ENCODE assay signal across 7 cellular contexts in genomic region chr2:87497135-87497534, GRCh38.
A peak's percentile ranks its signal among the peaks of the same experiment; 100 is the strongest.
DNase-seq lines count a peak whose midpoint lies in the region; ATAC-seq, FAIRE-seq and TF ChIP-seq lines count a peak whose summit lies in the region.
"Not testable (repeated sequence)": the region's sequence is repeated elsewhere in the genome, so short reads cannot be mapped to it uniquely, and the experiment has no call there.

No MANE protein-coding gene starts in this region.

- TF ChIP-seq RAD21 in GM12878 (IDR thresholded peaks at IDR 0.05; ENCODE audit: insufficient read depth, low read depth, low read length): not testable (repeated sequence)

- not testable (repeated sequence) for H2AFZ ChIP-seq in OCI-LY1 (ENCODE audit: low read length); SU-DHL-6 (ENCODE audit: low read depth, low read length, severe bottlenecking); GM12878 (ENCODE audit: control insufficient read depth, low read depth, low read length)

- intact Hi-C loops in GM12878 (cut with micrococcal nuclease; ENCODE audit: unreplicated experiment); heart left ventricle (cut with DNase I); left lung (cut with DNase I); psoas muscle (cut with DNase I): not testable (repeated sequence)

- H3K27me3 ChIP-seq in DOHH2 (ENCODE audit: control insufficient read depth, low read length); OCI-LY1 (ENCODE audit: insufficient read depth, low read length); SU-DHL-6 (ENCODE audit: low read length); GM12878 (replicated peaks in 1 of 2; ENCODE audit: control insufficient read depth in 2 of 2, insufficient read depth in 2 of 2, low read length in 1 of 2); heart left ventricle; left lung; psoas muscle (ENCODE audit: insufficient read depth in 3 of 3, low read length in 2 of 3): not testable (repeated sequence)

- H4K20me1 ChIP-seq in DOHH2 (ENCODE audit: control insufficient read depth, insufficient read depth, low read depth, low read length); OCI-LY1 (ENCODE audit: insufficient read depth, low read length); SU-DHL-6 (ENCODE audit: low read depth, low read length); GM12878 (ENCODE audit: control insufficient read depth, insufficient read depth): not testable (repeated sequence)

- SMC1A ChIA-PET in GM12878 (lab: Charles Lee; ENCODE audit: uncharacterized antibody, unreplicated experiment): not testable (repeated sequence)

- no CpG with 5 or more reads among the region's 3 CpGs for WGBS in GM12878 (ENCODE audit: insufficient coverage, insufficient replicate concordance, low lambda C conversion rate, missing lambda C conversion rate)
- 71 to 79% methylated on average over 1 of the region's 3 CpGs; no CpG with 5 or more reads in 2 of the 4 donors for WGBS in heart left ventricle, 4 donors
- WGBS in psoas muscle, 3 donors: 85 to 90% (median 88%) methylated on average over 1 of the region's 3 CpGs

- not testable (repeated sequence) for DNase-seq in GM12878 (ENCODE audit: low read depth, low spot score); heart left ventricle; left lung; psoas muscle

- RAD21 ChIA-PET in GM12878 (lab: Charles Lee; ENCODE audit: unreplicated experiment): not testable (repeated sequence)

- H3K4me1 ChIP-seq in DOHH2 (ENCODE audit: control insufficient read depth, low read length) (peaks cover 24% of the 10 kb centered on the region), OCI-LY1 (ENCODE audit: insufficient read depth, low read length, severe bottlenecking) (peaks cover 56% of the 10 kb centered on the region), heart left ventricle (peaks cover 0 to 27% (median 4%) of the 10 kb centered on the region in 12 donors)
- not testable (repeated sequence) for H3K4me1 ChIP-seq in GM12878 (ENCODE audit: control insufficient read depth, insufficient read depth, low read length); left lung; psoas muscle

- not testable (repeated sequence) for FAIRE-seq in GM12878 (lab: Jason Lieb, UNC)

- not testable (repeated sequence) for H3F3A ChIP-seq in DOHH2 (ENCODE audit: control insufficient read depth, insufficient read depth); OCI-LY1 (ENCODE audit: insufficient read depth, low read length); SU-DHL-6 (ENCODE audit: insufficient read depth)

- H3K4me2 ChIP-seq in DOHH2 (ENCODE audit: low read length): peak overlapping the region; percentile 30; the same call in 1 of the 2 replicates
- H3K4me2 ChIP-seq in OCI-LY1 (ENCODE audit: low read length); SU-DHL-6 (ENCODE audit: low read depth, low read length, poor library complexity, severe bottlenecking); GM12878 (ENCODE audit: control insufficient read depth, insufficient read depth): not testable (repeated sequence)

- in situ Hi-C loops in GM12878 (cut with MboI): loop anchor here (25.0 kb wide), 1 partner anchor 515 kb away; the partner anchor contains the start of gene RNU2-63P

- H3K4me3 ChIP-seq in DOHH2 (ENCODE audit: low read length); OCI-LY1 (ENCODE audit: low read depth, low read length, poor library complexity, severe bottlenecking); SU-DHL-6 (ENCODE audit: insufficient read depth, low read length, poor library complexity, severe bottlenecking); GM12878; heart left ventricle; left lung; psoas muscle: not testable (repeated sequence)

- not testable (repeated sequence) for TF ChIP-seq EP300 in GM12878 (IDR thresholded peaks at IDR 0.05; ENCODE audit: borderline replicate concordance in 1 of 2, control insufficient read depth in 1 of 2, low read depth in 2 of 2, low read length in 2 of 2)

- not testable (repeated sequence) for H3K79me2 ChIP-seq in DOHH2 (ENCODE audit: control insufficient read depth, low read length); OCI-LY1 (ENCODE audit: insufficient read depth, low read length); SU-DHL-6 (ENCODE audit: insufficient read depth, low read length); GM12878 (ENCODE audit: control insufficient read depth, insufficient read depth, low read length)

- not testable (repeated sequence) for H3K9me2 ChIP-seq in DOHH2 (replicated peaks; ENCODE audit: control insufficient read depth, low read length); OCI-LY1 (ENCODE audit: low read depth, low read length); SU-DHL-6 (replicated peaks; ENCODE audit: insufficient read depth, low read length)

- not testable (repeated sequence) for H3K9ac ChIP-seq in OCI-LY1 (ENCODE audit: low read length); GM12878 (ENCODE audit: control insufficient read depth, insufficient read depth, low read length)
- H3K9ac ChIP-seq in SU-DHL-6 (ENCODE audit: low read length): 0 out of 2 replicates have a peak overlapping the region, but pooled peaks have one; percentile 43

- TF ChIP-seq POLR2A in GM12878 (IDR thresholded peaks at IDR 0.05; ENCODE audit: low read depth, low read length); heart left ventricle (IDR thresholded peaks at IDR 0.05): not testable (repeated sequence)

- CTCF ChIA-PET in GM12878 (lab: Yijun Ruan, JAX): not testable (repeated sequence)

- POLR2A ChIA-PET in GM12878 (lab: Charles Lee): interaction anchor here (0.6 kb wide), 1 partner anchor 552 kb away, joined by 8 read pairs; no protein-coding TSS in a partner anchor

- H3K36me3 ChIP-seq in DOHH2 (ENCODE audit: control insufficient read depth, low read length); OCI-LY1 (ENCODE audit: insufficient read depth, low read length); SU-DHL-6 (ENCODE audit: low read length); GM12878 (ENCODE audit: control insufficient read depth in 2 of 2, insufficient read depth in 2 of 2, low read length in 1 of 2); heart left ventricle; left lung; psoas muscle (ENCODE audit: insufficient read depth in 1 of 2, low read depth in 1 of 2): not testable (repeated sequence)

- not testable (repeated sequence) for TF ChIP-seq CTCF in DOHH2 (IDR thresholded peaks at IDR 0.05; ENCODE audit: low read depth, low read length, poor library complexity, severe bottlenecking); OCI-LY1 (IDR thresholded peaks at IDR 0.05; ENCODE audit: low read length); SU-DHL-6 (IDR thresholded peaks at IDR 0.05; ENCODE audit: insufficient read depth, low read length, poor library complexity, severe bottlenecking); GM12878 (IDR thresholded peaks at IDR 0.05 in 2 of 3, conservative IDR thresholded peaks at IDR 0.05 in 1 of 3; ENCODE audit: control insufficient read depth in 2 of 3, extremely low read depth in 1 of 3, insufficient read depth in 1 of 3, low read depth in 3 of 3, low read length in 3 of 3); heart left ventricle (IDR thresholded peaks at IDR 0.05); left lung (IDR thresholded peaks at IDR 0.05); psoas muscle (IDR thresholded peaks at IDR 0.05)

- not testable (repeated sequence) for H3K9me3 ChIP-seq in DOHH2 (ENCODE audit: control insufficient read depth, insufficient read depth, low read length); OCI-LY1 (ENCODE audit: low read length); SU-DHL-6 (ENCODE audit: insufficient read depth, low read length); GM12878 (replicated peaks; ENCODE audit: control insufficient read depth, insufficient read depth, low read length); heart left ventricle; left lung; psoas muscle

- BruUV-seq in GM12878 (replicated peaks; lab: Mats Ljungman, UMichigan): not testable (repeated sequence)

- ATAC-seq in GM12878 (peak; percentile 49), heart left ventricle (peak in 3 of 4 donors; percentile 6 to 16 (median 13)), left lung (peak; percentile 2), psoas muscle (peak; percentile 6 to 34 (median 16))

- H3K27ac ChIP-seq in DOHH2 (ENCODE audit: low read depth, low read length) (peak overlapping the region; percentile 79), OCI-LY1 (ENCODE audit: low read depth, low read length, poor library complexity, severe bottlenecking) (peak overlapping the region; percentile 96), SU-DHL-6 (ENCODE audit: low read depth, low read length) (peak overlapping the region; percentile 93)
- H3K27ac ChIP-seq in GM12878 (ENCODE audit: control insufficient read depth, insufficient read depth); heart left ventricle; left lung; psoas muscle: not testable (repeated sequence)
